In the genomic region with DNA sequence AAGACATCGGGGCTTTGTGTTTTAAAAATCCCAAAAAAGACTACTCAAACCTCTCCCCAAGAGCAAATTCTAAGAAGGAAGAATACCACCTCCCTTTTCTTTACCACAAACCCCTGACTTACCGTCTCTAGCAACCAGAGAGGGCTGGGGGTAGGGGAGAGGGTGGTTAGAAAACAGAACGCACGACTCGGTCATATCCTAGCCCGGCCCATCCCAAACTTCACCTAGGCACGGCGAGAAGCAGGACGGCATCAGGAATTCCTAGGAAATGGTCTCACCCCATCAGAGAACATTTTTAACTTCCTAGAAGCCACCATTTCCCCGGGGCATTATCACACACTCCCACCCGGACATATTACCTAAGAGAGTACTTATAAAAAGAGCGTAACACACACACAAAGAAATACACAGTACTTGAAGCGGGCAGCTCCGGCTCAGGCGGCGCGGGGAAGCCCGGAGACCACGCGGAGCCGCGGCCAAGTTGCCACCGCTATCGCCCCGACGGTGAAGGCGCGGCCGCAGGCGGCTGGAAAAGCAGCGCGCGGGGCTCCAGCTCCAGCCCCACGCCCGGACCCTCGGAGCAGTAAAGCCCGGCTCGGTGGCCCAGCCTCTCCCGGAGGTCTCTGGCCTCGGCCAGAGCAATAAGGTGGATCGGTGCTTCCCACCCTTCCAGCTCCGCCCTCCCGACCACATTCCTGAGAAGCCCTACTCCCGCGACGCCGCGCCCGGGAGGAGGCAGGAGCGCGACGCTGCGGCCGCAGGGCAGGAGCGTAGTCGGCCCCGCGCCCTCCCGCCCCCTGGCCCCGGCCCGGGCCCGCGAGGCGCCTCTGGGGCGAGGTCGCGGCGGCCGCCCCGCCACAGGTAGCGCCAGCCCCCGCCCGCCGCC, we compare ENCODE assay signal across 8 cellular contexts. TPM values are rescaled to one million over a fixed set of nuclear protein-coding genes. Genes with fewer than 3 reads are reported as not detected.
DNase-seq lines count a peak whose midpoint lies in the region; ATAC-seq and TF ChIP-seq lines count a peak whose summit lies in the region.

No MANE protein-coding gene starts in this region.

- 0 to 1% methylated on average over 66 to 74 of the region's 74 CpGs for WGBS in aorta, 2 donors

- H3K27me3 ChIP-seq in aorta (ENCODE audit: control insufficient read depth in 1 of 2, insufficient read depth in 2 of 2, low read length in 1 of 2), result no peaks in the 10 kb centered on the region

- H3K36me3 ChIP-seq in aorta (ENCODE audit: control insufficient read depth in 1 of 2, insufficient read depth in 2 of 2, low read length in 1 of 2), result no peaks in the 10 kb centered on the region

- ATAC-seq in GM18498 (IDR thresholded peaks at IDR 0.05; ENCODE audit: unreplicated experiment) (peak; percentile 48), HG02870 (IDR thresholded peaks at IDR 0.05; ENCODE audit: unreplicated experiment) (peak; percentile 42), aorta (ENCODE audit: low FRiP score) (peak; percentile 83)

- H3K4me1 ChIP-seq in aorta (ENCODE audit: control insufficient read depth in 1 of 2, insufficient read depth in 2 of 2, low read length in 2 of 2), result no peaks in the 10 kb centered on the region

- peaks cover 5% of the 10 kb centered on the region for H3K36me3 Mint-ChIP-seq in nephron progenitor cell (ENCODE audit: low read depth)

- TF ChIP-seq CTCF in 22Rv1 (IDR thresholded peaks at IDR 0.05) (0 out of 2 replicates have a peak, but pooled peaks have one; percentile 3), nephron progenitor cell (IDR thresholded peaks at IDR 0.05) (no peak)

- H3K27me3 Mint-ChIP-seq in nephron progenitor cell (ENCODE audit: low read depth, poor library complexity), result peaks cover 3% of the 10 kb centered on the region

- H3K27ac Mint-ChIP-seq in nephron progenitor cell, result peak overlapping the region; percentile 94

- intact Hi-C loops in aorta (cut with DNase I), result loop anchor here in 1 of 2 donors (5.0 kb wide), 1 partner anchor 56 kb away; no protein-coding TSS in a partner anchor

- H3K4me1 Mint-ChIP-seq in nephron progenitor cell, result peaks cover 33% of the 10 kb centered on the region

- no peaks in the 10 kb centered on the region for H3K9me3 Mint-ChIP-seq in nephron progenitor cell

- no peaks in the 10 kb centered on the region for H3K9me3 ChIP-seq in aorta (ENCODE audit: control insufficient read depth, low read length)

- H3K4me3 ChIP-seq in aorta (ENCODE audit: low read length in 2 of 2), result peak overlapping the region; percentile 96 to 98

- H3K27ac ChIP-seq in 22Rv1, result peak overlapping the region; percentile 31
- H3K27ac ChIP-seq in aorta (ENCODE audit: low read depth in 1 of 2, low read length in 2 of 2), result peak overlapping the region; percentile 60 to 73

- peak overlapping the region; percentile 97 for H3K4me3 Mint-ChIP-seq in nephron progenitor cell

- peak; percentile 41 for DNase-seq in NCI-H345 treated with DMSO at 0.1 percent for 48 hours (lab: John Stamatoyannopoulos, UW; ENCODE audit: unreplicated experiment)
- peak; percentile 58 for DNase-seq in activated T-cell treated with anti-CD3 and anti-CD28 coated beads, Interleukin-2, amount 50 U/mL, for 1 hour
- DNase-seq in fibroblast of gingiva (ENCODE audit: low read depth), result peak; percentile 61
- peak; percentile 83 for DNase-seq in nephron progenitor cell
- DNase-seq in aorta, result peak; percentile 66 to 86

RNA-seq across cellular contexts. Expression of gene RRAS2, which starts 0.9 kb away (rescaled TPM):
- 10 to 100 TPM; 24.5 to 46.7 TPM for total RNA-seq in aorta
- polyA plus RNA-seq in aorta, result 10 to 100 TPM; 18.0 to 31.3 TPM

Comparison
In these comparisons a context has a peak if more than half of its experiments do, and no peak if none do; other contexts are left out.
1. Peak in every context shown above with its lines: DNase-seq, ATAC-seq, H3K4me3 ChIP-seq and H3K27ac ChIP-seq.